12 cellular contexts compared by ENCODE assay signal in genomic region chr19:48415869-48416268, GRCh38. TPM values are rescaled to one million over a fixed set of nuclear protein-coding genes. Genes with fewer than 3 reads are reported as not detected.
DNase-seq lines count a peak whose midpoint lies in the region; ATAC-seq, FAIRE-seq and TF ChIP-seq lines count a peak whose summit lies in the region.
"Had no signal": no experiment of that assay in that cellular context is flagged by ENCODE, and none has a peak within 500 bp of the region (broad histone marks: within the 10 kb centered on the region; RNA-seq: fewer than 3 reads in every experiment).

No MANE protein-coding gene starts in this region.

- peak overlapping the region; percentile 36; the same call in 1 of the 2 replicates for H3K4me2 ChIP-seq in KMS-11
- H3K4me2 ChIP-seq in endothelial cell of umbilical vein (ENCODE audit: insufficient read depth, low read length), result no peak overlapping the region

- no peak overlapping the region for H3K9ac ChIP-seq in KMS-11
- H3K9ac ChIP-seq in endothelial cell of umbilical vein (replicated peaks; ENCODE audit: extremely low read depth, insufficient read depth, low read length), result no peak overlapping the region

- H2AFZ ChIP-seq in KMS-11 (ENCODE audit: low read depth) (no peak overlapping the region; the same call in 1 of the 2 replicates), endothelial cell of umbilical vein (ENCODE audit: low read depth, low read length) (peak overlapping the region; percentile 96)

- intact Hi-C loops in activated naive CD4-positive, alpha-beta T cell treated with anti-CD3 and anti-CD28 coated beads for 36 hours (cut with micrococcal nuclease), result no loop called here
- intact Hi-C loops in endothelial cell of umbilical vein (cut with micrococcal nuclease), result loop anchor here (1.0 to 2.0 kb wide), 2 partner anchors 17 to 29 kb away; partner anchors contain the start of gene GRWD1

- H3K9me3 ChIP-seq in endothelial cell of umbilical vein (replicated peaks; ENCODE audit: control insufficient read depth, insufficient read depth, low read length), result no peaks in the 10 kb centered on the region

- peak overlapping the region; percentile 36 for H3K4me3 Mint-ChIP-seq in activated naive CD4-positive, alpha-beta T cell treated with anti-CD3 and anti-CD28 coated beads for 36 hours
- H3K4me3 Mint-ChIP-seq in stimulated activated effector memory CD8-positive, alpha-beta T cell treated with anti-CD3 and anti-CD28 coated beads, Interleukin-12 subunit alpha, Interleukin-12 subunit beta, amount 100 ng/mL, for 72 hours, result peak overlapping the region; percentile 74

- H3K36me3 ChIP-seq in KMS-11 (ENCODE audit: insufficient read depth) (no peaks in the 10 kb centered on the region), endothelial cell of umbilical vein (ENCODE audit: control insufficient read depth in 2 of 2, extremely low read depth in 1 of 2, insufficient read depth in 2 of 2, low read length in 2 of 2) (no peaks in the 10 kb centered on the region)

- H3K4me1 ChIP-seq in KMS-11 (ENCODE audit: low read depth, poor library complexity, severe bottlenecking), result peaks cover 35% of the 10 kb centered on the region
- peaks cover 6% of the 10 kb centered on the region for H3K4me1 ChIP-seq in endothelial cell of umbilical vein (ENCODE audit: control insufficient read depth, extremely low read depth, insufficient read depth, low read length)

- BruUV-seq in endothelial cell of umbilical vein (replicated peaks; lab: Mats Ljungman, UMichigan), result no TSS peak

- H3K36me3 Mint-ChIP-seq in activated naive CD4-positive, alpha-beta T cell treated with anti-CD3 and anti-CD28 coated beads for 36 hours (ENCODE audit: low read depth), result no peaks in the 10 kb centered on the region
- peaks cover 17% of the 10 kb centered on the region for H3K36me3 Mint-ChIP-seq in stimulated activated effector memory CD8-positive, alpha-beta T cell treated with anti-CD3 and anti-CD28 coated beads, Interleukin-12 subunit alpha, Interleukin-12 subunit beta, amount 100 ng/mL, for 72 hours

- TF ChIP-seq POLR2A in endothelial cell of umbilical vein (IDR thresholded peaks at IDR 0.05; ENCODE audit: low read depth, low read length), result no peak

- no peak for TF ChIP-seq CTCF in KMS-11 (conservative IDR thresholded peaks at IDR 0.05; ENCODE audit: low read depth, low read length)
- TF ChIP-seq CTCF in endothelial cell of umbilical vein (IDR thresholded peaks at IDR 0.05; ENCODE audit: extremely low read depth in 1 of 2, insufficient read depth in 1 of 2, low read depth in 1 of 2, low read length in 2 of 2), result no peak
- TF ChIP-seq CTCF in GM10248 (IDR thresholded peaks at IDR 0.05; ENCODE audit: control extremely low read depth, extremely low read depth, low read depth, missing control alignments), result no peak

- dilution Hi-C loops in endothelial cell of umbilical vein (cut with MboI; ENCODE audit: extremely low pct_ligation_motif_present, low sequenced_read_pairs), result no loop called here

- no peaks in the 10 kb centered on the region for H3K9me3 Mint-ChIP-seq in activated naive CD4-positive, alpha-beta T cell treated with anti-CD3 and anti-CD28 coated beads for 36 hours
- no peaks in the 10 kb centered on the region for H3K9me3 Mint-ChIP-seq in stimulated activated effector memory CD8-positive, alpha-beta T cell treated with anti-CD3 and anti-CD28 coated beads, Interleukin-12 subunit alpha, Interleukin-12 subunit beta, amount 100 ng/mL, for 72 hours

- H3K27ac ChIP-seq in KMS-11 (no peak overlapping the region), endothelial cell of umbilical vein (ENCODE audit: insufficient read depth, low read depth, low read length) (no peak overlapping the region)

- no peak for DNase-seq in activated naive CD4-positive, alpha-beta T cell treated with anti-CD3 and anti-CD28 coated beads for 36 hours
- no peak for DNase-seq in activated naive CD4-positive, alpha-beta T cell treated with anti-CD3 and anti-CD28 coated beads, Interleukin-2, amount 50 U/mL, for 16 hours
- DNase-seq in endothelial cell of umbilical vein (ENCODE audit: low read depth, low spot score) (no peak), GM10248 (ENCODE audit: extremely low spot score) (no peak), HTR-8/SVneo (ENCODE audit: insufficient read length, low spot score) (no peak)
- DNase-seq in stimulated activated effector memory CD8-positive, alpha-beta T cell treated with anti-CD3 and anti-CD28 coated beads, Interleukin-12 subunit alpha, Interleukin-12 subunit beta, amount 100 ng/mL, for 72 hours (ENCODE audit: low spot score in 2 of 2), result no peak
- DNase-seq in stimulated activated CD4-positive, alpha-beta T cell treated with anti-CD3 and anti-CD28 coated beads, Interleukin-4, amount 100 ng/mL, for 4 hours, result no peak
- DNase-seq: T1000 had no signal

- H3K27me3 ChIP-seq in KMS-11 (ENCODE audit: insufficient read depth, low read depth), result peaks cover 10% of the 10 kb centered on the region; the same call in 1 of the 2 replicates
- no peaks in the 10 kb centered on the region for H3K27me3 ChIP-seq in endothelial cell of umbilical vein (ENCODE audit: control insufficient read depth in 2 of 2, insufficient read depth in 2 of 2, low read length in 2 of 2)

- H3K27ac Mint-ChIP-seq in activated naive CD4-positive, alpha-beta T cell treated with anti-CD3 and anti-CD28 coated beads for 36 hours, result no peak overlapping the region
- H3K27ac Mint-ChIP-seq in stimulated activated effector memory CD8-positive, alpha-beta T cell treated with anti-CD3 and anti-CD28 coated beads, Interleukin-12 subunit alpha, Interleukin-12 subunit beta, amount 100 ng/mL, for 72 hours, result no peak overlapping the region

- no peak for ATAC-seq in stimulated activated effector memory CD8-positive, alpha-beta T cell treated with anti-CD3 and anti-CD28 coated beads, Interleukin-12 subunit alpha, Interleukin-12 subunit beta, amount 100 ng/mL, for 72 hours

- no peaks in the 10 kb centered on the region for H4K20me1 ChIP-seq in KMS-11 (ENCODE audit: insufficient read depth)
- H4K20me1 ChIP-seq in endothelial cell of umbilical vein (replicated peaks; ENCODE audit: control insufficient read depth, extremely low read depth, insufficient read depth, low read length), result no peaks in the 10 kb centered on the region

- CTCF ChIA-PET in activated naive CD4-positive, alpha-beta T cell treated with anti-CD3 and anti-CD28 coated beads for 36 hours (lab: Charles Lee), result interaction anchor here (0.7 to 0.8 kb wide), 2 partner anchors 10 to 25 kb away, joined by 3 to 6 read pairs; partner anchors contain the start of gene KDELR1
- CTCF ChIA-PET in endothelial cell of umbilical vein (lab: Charles Lee) (interaction anchor here (1.0 to 2.7 kb wide), 2 partner anchors 15 to 25 kb away, joined by 4 to 8 read pairs; partner anchors contain the start of gene KDELR1), GM10248 (lab: Yijun Ruan, JAX) (interaction anchor here (1.3 to 1.4 kb wide), 3 partner anchors 24 to 168 kb away, joined by 3 to 7 read pairs (median 4); partner anchors contain the start of gene KDELR1)

- FAIRE-seq in endothelial cell of umbilical vein (lab: Jason Lieb, UNC), result no peak
- no peak for FAIRE-seq in HTR-8/SVneo (lab: Jason Lieb, UNC)

- H3K9me1 ChIP-seq in endothelial cell of umbilical vein (replicated peaks; ENCODE audit: control insufficient read depth, extremely low read depth, insufficient read depth, low read length), result no peaks in the 10 kb centered on the region

- H3K4me3 ChIP-seq in KMS-11 (IDR thresholded peaks at IDR 0.05; ENCODE audit: insufficient read depth, low read depth, low read length), result no peak overlapping the region
- H3K4me3 ChIP-seq in endothelial cell of umbilical vein (replicated peaks in 1 of 3; ENCODE audit: insufficient read depth in 1 of 3, low read depth in 1 of 3, low read length in 3 of 3), result peak overlapping the region; percentile 15 to 37 (median 31)

- H3K27me3 Mint-ChIP-seq in activated naive CD4-positive, alpha-beta T cell treated with anti-CD3 and anti-CD28 coated beads for 36 hours (ENCODE audit: low read depth), result peaks cover 13% of the 10 kb centered on the region

- POLR2A ChIA-PET in endothelial cell of umbilical vein (lab: Charles Lee) (no interaction called here), GM10248 (lab: Yijun Ruan, JAX) (no interaction called here)

- peaks cover 26% of the 10 kb centered on the region for H3K4me1 Mint-ChIP-seq in activated naive CD4-positive, alpha-beta T cell treated with anti-CD3 and anti-CD28 coated beads for 36 hours (ENCODE audit: low read depth)
- peaks cover 35% of the 10 kb centered on the region for H3K4me1 Mint-ChIP-seq in stimulated activated effector memory CD8-positive, alpha-beta T cell treated with anti-CD3 and anti-CD28 coated beads, Interleukin-12 subunit alpha, Interleukin-12 subunit beta, amount 100 ng/mL, for 72 hours

- H3K79me2 ChIP-seq in KMS-11 (ENCODE audit: insufficient read depth, low read depth) (no peaks in the 10 kb centered on the region), endothelial cell of umbilical vein (ENCODE audit: control insufficient read depth, insufficient read depth, low read length) (no peaks in the 10 kb centered on the region)

RNA-seq across cellular contexts. Expression of gene GRIN2D, which starts 22.4 kb away (rescaled TPM):
- total RNA-seq in activated naive CD4-positive, alpha-beta T cell treated with anti-CD3 and anti-CD28 coated beads for 36 hours, result under 1 TPM; 0.05 to 0.07 TPM
- 1.8 and 2.1 TPM in 2 replicates for total RNA-seq in endothelial cell of umbilical vein
- polyA plus RNA-seq in endothelial cell of umbilical vein, result 0.38 and 0.59 TPM in 2 replicates
- polyA plus RNA-seq in endothelial cell of umbilical vein (2011; cell fraction: cytosol; rRNA removed), result 0.47 and 0.52 TPM in 2 replicates
- 0.91 and 1.0 TPM in 2 replicates for polyA plus RNA-seq in endothelial cell of umbilical vein (2011; cell fraction: nucleus; rRNA removed)
- 2.6 and 6.4 TPM in 2 replicates for polyA plus RNA-seq in endothelial cell of umbilical vein (2012)
- 0.81 and 1.3 TPM in 2 replicates for polyA minus RNA-seq in endothelial cell of umbilical vein
- polyA minus RNA-seq in endothelial cell of umbilical vein (2011; cell fraction: cytosol; rRNA and poly(A)+ RNA removed), result 1.1 TPM
- polyA minus RNA-seq in endothelial cell of umbilical vein (2011; cell fraction: nucleus; rRNA and poly(A)+ RNA removed), result 0.96 and 1.1 TPM in 2 replicates

RNA-seq across cellular contexts. Expression of gene KDELR1, which starts 24.5 kb away (rescaled TPM):
- 10 to 100 TPM; 81.5 to 83.8 TPM for total RNA-seq in activated naive CD4-positive, alpha-beta T cell treated with anti-CD3 and anti-CD28 coated beads for 36 hours
- 199 and 200 TPM in 2 replicates for total RNA-seq in endothelial cell of umbilical vein
- 224 and 233 TPM in 2 replicates for polyA plus RNA-seq in endothelial cell of umbilical vein
- 201 and 221 TPM in 2 replicates for polyA plus RNA-seq in endothelial cell of umbilical vein (2011; cell fraction: cytosol; rRNA removed)
- polyA plus RNA-seq in endothelial cell of umbilical vein (2011; cell fraction: nucleus; rRNA removed), result 89.6 and 98.5 TPM in 2 replicates
- polyA plus RNA-seq in endothelial cell of umbilical vein (2012), result 228 and 230 TPM in 2 replicates
- 174 and 180 TPM in 2 replicates for polyA minus RNA-seq in endothelial cell of umbilical vein
- polyA minus RNA-seq in endothelial cell of umbilical vein (2011; cell fraction: cytosol; rRNA and poly(A)+ RNA removed), result 65.6 TPM
- 23.2 and 33.9 TPM in 2 replicates for polyA minus RNA-seq in endothelial cell of umbilical vein (2011; cell fraction: nucleus; rRNA and poly(A)+ RNA removed)

RNA-seq across cellular contexts. Expression of gene GRWD1, which starts 29.9 kb away (rescaled TPM):
- 10 to 100 TPM; 32.4 to 36.0 TPM for total RNA-seq in activated naive CD4-positive, alpha-beta T cell treated with anti-CD3 and anti-CD28 coated beads for 36 hours
- 52.7 and 52.8 TPM in 2 replicates for total RNA-seq in endothelial cell of umbilical vein
- polyA plus RNA-seq in endothelial cell of umbilical vein, result 26.3 and 26.8 TPM in 2 replicates
- 24.3 and 29.0 TPM in 2 replicates for polyA plus RNA-seq in endothelial cell of umbilical vein (2011; cell fraction: cytosol; rRNA removed)
- 18.1 and 25.8 TPM in 2 replicates for polyA plus RNA-seq in endothelial cell of umbilical vein (2011; cell fraction: nucleus; rRNA removed)
- 30.6 and 31.3 TPM in 2 replicates for polyA plus RNA-seq in endothelial cell of umbilical vein (2012)
- polyA minus RNA-seq in endothelial cell of umbilical vein, result 12.5 and 21.5 TPM in 2 replicates
- 36.8 TPM for polyA minus RNA-seq in endothelial cell of umbilical vein (2011; cell fraction: cytosol; rRNA and poly(A)+ RNA removed)
- 9.3 and 11.5 TPM in 2 replicates for polyA minus RNA-seq in endothelial cell of umbilical vein (2011; cell fraction: nucleus; rRNA and poly(A)+ RNA removed)

RNA-seq across cellular contexts. Expression of gene KCNJ14, which starts 39.5 kb away (rescaled TPM):
- total RNA-seq in activated naive CD4-positive, alpha-beta T cell treated with anti-CD3 and anti-CD28 coated beads for 36 hours, result 1 to 10 TPM; 1.7 to 1.8 TPM
- total RNA-seq in endothelial cell of umbilical vein, result 0.92 and 1.4 TPM in 2 replicates
- 0.26 and 0.32 TPM in 2 replicates for polyA plus RNA-seq in endothelial cell of umbilical vein
- 0.20 and 0.22 TPM in 2 replicates for polyA plus RNA-seq in endothelial cell of umbilical vein (2011; cell fraction: cytosol; rRNA removed)
- polyA plus RNA-seq in endothelial cell of umbilical vein (2011; cell fraction: nucleus; rRNA removed), result 1.5 and 1.7 TPM in 2 replicates
- polyA plus RNA-seq in endothelial cell of umbilical vein (2012), result 0.27 and 0.33 TPM in 2 replicates
- polyA minus RNA-seq in endothelial cell of umbilical vein, result 0.62 and 0.80 TPM in 2 replicates
- polyA minus RNA-seq in endothelial cell of umbilical vein (2011; cell fraction: cytosol; rRNA and poly(A)+ RNA removed), result 1.7 TPM
- 1.3 and 1.7 TPM in 2 replicates for polyA minus RNA-seq in endothelial cell of umbilical vein (2011; cell fraction: nucleus; rRNA and poly(A)+ RNA removed)

RNA-seq across cellular contexts. Expression of gene SYNGR4, which starts 51.7 kb away (rescaled TPM):
- total RNA-seq in activated naive CD4-positive, alpha-beta T cell treated with anti-CD3 and anti-CD28 coated beads for 36 hours, result under 1 TPM; 0.50 to 0.52 TPM
- total RNA-seq in endothelial cell of umbilical vein, result not detected in 2 replicates
- not detected in 2 replicates for polyA plus RNA-seq in endothelial cell of umbilical vein
- not detected in 2 replicates for polyA plus RNA-seq in endothelial cell of umbilical vein (2011; cell fraction: cytosol; rRNA removed)
- not detected in 2 replicates for polyA plus RNA-seq in endothelial cell of umbilical vein (2011; cell fraction: nucleus; rRNA removed)
- polyA plus RNA-seq in endothelial cell of umbilical vein (2012), result not detected in 2 replicates
- not detected in 2 replicates for polyA minus RNA-seq in endothelial cell of umbilical vein
- not detected for polyA minus RNA-seq in endothelial cell of umbilical vein (2011; cell fraction: cytosol; rRNA and poly(A)+ RNA removed)
- polyA minus RNA-seq in endothelial cell of umbilical vein (2011; cell fraction: nucleus; rRNA and poly(A)+ RNA removed), result not detected in 2 replicates
- total RNA-seq: HT1080, myocyte, pulmonary artery endothelial cell had no signal
